ENCODE assay signal across 8 cellular contexts in genomic region chr11:32960553-32961164, GRCh38. TPM values are rescaled to one million over a fixed set of nuclear protein-coding genes. Genes with fewer than 3 reads are reported as not detected.
DNase-seq lines count a peak whose midpoint lies in the region; ATAC-seq and TF ChIP-seq lines count a peak whose summit lies in the region.

No MANE protein-coding gene starts in this region.

- peak in 4 of 5 donors; percentile 40 to 57 (median 54) for DNase-seq in CD4-positive, alpha-beta memory T cell
- DNase-seq in HCT116 (ENCODE audit: low read depth, low spot score) (peak; percentile 28), PC-9 (peak in 1 of 2 experiments; percentile 59), epithelial cell of esophagus (ENCODE audit: low read depth) (peak; percentile 63), osteocyte (ENCODE audit: extremely low spot score, unreplicated experiment) (no peak), T1000 (lab: John Stamatoyannopoulos, UW) (no peak)
- no peak for DNase-seq in stimulated activated CD4-positive, alpha-beta T cell treated with anti-CD3 and anti-CD28 coated beads, Interleukin-2, amount 100 ng/mL, for 24 hours

- no peaks in the 10 kb centered on the region for H3K4me1 ChIP-seq in CD4-positive, alpha-beta memory T cell (ENCODE audit: insufficient read depth, low read length)
- H3K4me1 ChIP-seq in HCT116 (ENCODE audit: control insufficient read depth in 1 of 2, insufficient read depth in 2 of 2, low read length in 2 of 2): no peaks in the 10 kb centered on the region
- no peaks in the 10 kb centered on the region for H3K4me1 ChIP-seq in PC-9 (replicated peaks; ENCODE audit: insufficient read depth)

- no peaks in the 10 kb centered on the region for H3K9me3 Mint-ChIP-seq in CD4-positive, alpha-beta memory T cell
- H3K9me3 Mint-ChIP-seq in osteocyte (ENCODE audit: unreplicated experiment): no peaks in the 10 kb centered on the region

- peaks cover 0 to under 1% (median 0%) of the 10 kb centered on the region in 4 donors for H3K4me1 Mint-ChIP-seq in CD4-positive, alpha-beta memory T cell
- no peaks in the 10 kb centered on the region for H3K4me1 Mint-ChIP-seq in osteocyte (ENCODE audit: unreplicated experiment)

- H3K27ac ChIP-seq in CD4-positive, alpha-beta memory T cell (ENCODE audit: low read depth, low read length): no peak overlapping the region
- H3K27ac ChIP-seq in HCT116 (ENCODE audit: low read depth, low read length) (no peak overlapping the region), PC-9 (no peak overlapping the region)

- BruUV-seq in HCT116 (replicated peaks; lab: Mats Ljungman, UMichigan) (no TSS peak), PC-9 (replicated peaks; lab: Mats Ljungman, UMichigan) (no TSS peak)

- no peaks in the 10 kb centered on the region for H3K27me3 Mint-ChIP-seq in CD4-positive, alpha-beta memory T cell
- no peaks in the 10 kb centered on the region for H3K27me3 Mint-ChIP-seq in osteocyte (ENCODE audit: unreplicated experiment)

- H2AFZ ChIP-seq in HCT116 (ENCODE audit: low read depth, low read length, poor library complexity, severe bottlenecking) (no peak overlapping the region), PC-9 (no peak overlapping the region)

- RAD21 ChIA-PET in HCT116 (lab: Charles Lee; ENCODE audit: low non-redundant PET in 1 of 2, low total read pairs in 2 of 2, uncharacterized antibody in 2 of 2, unreplicated experiment in 2 of 2): no interaction called here

- CTCF ChIA-PET in CD4-positive, alpha-beta memory T cell (lab: Charles Lee; ENCODE audit: partially characterized antibody): interaction anchor here (1.0 to 16.4 kb wide), 7 partner anchors 14 to 104 kb away, joined by 4 to 394 read pairs (median 7); partner anchors contain the start of gene TCP11L1
- CTCF ChIA-PET in HCT116 (lab: Charles Lee): interaction anchor here (2.7 kb wide), 1 partner anchor 105 kb away, joined by 18 read pairs; no protein-coding TSS in a partner anchor
- CTCF ChIA-PET in PC-9 (lab: Charles Lee): interaction anchor here (0.6 kb wide), 1 partner anchor 384 kb away, joined by 4 read pairs; no protein-coding TSS in a partner anchor

- no peak overlapping the region for H3K4me2 ChIP-seq in HCT116 (ENCODE audit: low read length)
- H3K4me2 ChIP-seq in PC-9: no peak overlapping the region

- TF ChIP-seq CTCF in HCT116 (IDR thresholded peaks at IDR 0.05 in 2 of 3, conservative IDR thresholded peaks at IDR 0.05 in 1 of 3; ENCODE audit: borderline replicate concordance in 1 of 3, insufficient read depth in 1 of 3, low read depth in 2 of 3, low read length in 2 of 3) (peak; percentile 49 to 72 (median 64)), PC-9 (conservative IDR thresholded peaks at IDR 0.05) (peak; percentile 90), epithelial cell of esophagus (IDR thresholded peaks at IDR 0.05; ENCODE audit: insufficient read depth, low read depth, low read length, missing control alignments) (peak; percentile 44), osteocyte (IDR thresholded peaks at IDR 0.05) (peak; percentile 73)

- H3K79me2 ChIP-seq in HCT116 (ENCODE audit: insufficient read depth, low read length): no peaks in the 10 kb centered on the region; the same call in 1 of the 2 replicates
- H3K79me2 ChIP-seq in PC-9 (ENCODE audit: low read depth): peaks cover 5% of the 10 kb centered on the region; the same call in 1 of the 2 replicates

- H3K36me3 Mint-ChIP-seq in CD4-positive, alpha-beta memory T cell: peaks cover 17 to 18% of the 10 kb centered on the region in 2 donors
- peaks cover 14% of the 10 kb centered on the region for H3K36me3 Mint-ChIP-seq in osteocyte (ENCODE audit: unreplicated experiment)

- no peak overlapping the region for H3K27ac Mint-ChIP-seq in CD4-positive, alpha-beta memory T cell
- H3K27ac Mint-ChIP-seq in osteocyte (ENCODE audit: unreplicated experiment): no peak overlapping the region

- peaks cover 5% of the 10 kb centered on the region; the same call in 1 of the 2 replicates for H3F3A ChIP-seq in PC-9 (ENCODE audit: insufficient read depth, low read depth)

- H3K9me2 ChIP-seq in HCT116 (ENCODE audit: insufficient read depth) (no peaks in the 10 kb centered on the region), PC-9 (ENCODE audit: insufficient read depth) (no peaks in the 10 kb centered on the region)

- H3K4me3 ChIP-seq in CD4-positive, alpha-beta memory T cell (ENCODE audit: low read length in 2 of 2): no peak overlapping the region
- H3K4me3 ChIP-seq in HCT116 (replicated peaks in 1 of 2; ENCODE audit: low read depth in 1 of 2, low read length in 2 of 2) (no peak overlapping the region), PC-9 (no peak overlapping the region), epithelial cell of esophagus (ENCODE audit: low read length) (no peak overlapping the region)

- intact Hi-C loops in CD4-positive, alpha-beta memory T cell (cut with micrococcal nuclease): loop anchor here (1.0 to 10.0 kb wide), 5 partner anchors 54 to 864 kb away; partner anchors contain the start of genes DEPDC7 and TCP11L1
- intact Hi-C loops in HCT116 (cut with micrococcal nuclease): loop anchor here (1.0 to 10.0 kb wide), 2 partner anchors 105 to 364 kb away; no protein-coding TSS in a partner anchor
- intact Hi-C loops in PC-9 (cut with micrococcal nuclease; ENCODE audit: unreplicated experiment): loop anchor here (1.0 to 10.0 kb wide), 5 partner anchors 105 to 864 kb away; no protein-coding TSS in a partner anchor

- no peak overlapping the region for H3K9ac ChIP-seq in HCT116 (ENCODE audit: low read length)

- POLR2A ChIA-PET in CD4-positive, alpha-beta memory T cell (lab: Charles Lee; ENCODE audit: partially characterized antibody): interaction anchor here (0.9 to 1.2 kb wide), 2 partner anchors 103 to 105 kb away, joined by 3 to 8 read pairs; no protein-coding TSS in a partner anchor
- POLR2A ChIA-PET in HCT116 (lab: Charles Lee): no interaction called here
- POLR2A ChIA-PET in PC-9 (lab: Charles Lee; ENCODE audit: unreplicated experiment): no interaction called here

- H3K27me3 ChIP-seq in CD4-positive, alpha-beta memory T cell (ENCODE audit: insufficient read depth, low read length): no peaks in the 10 kb centered on the region
- no peaks in the 10 kb centered on the region for H3K27me3 ChIP-seq in HCT116 (ENCODE audit: insufficient read depth, low read length)
- H3K27me3 ChIP-seq in PC-9 (ENCODE audit: insufficient read depth, low read depth): no peaks in the 10 kb centered on the region

- H4K20me1 ChIP-seq in HCT116 (ENCODE audit: insufficient read depth) (no peaks in the 10 kb centered on the region), PC-9 (ENCODE audit: insufficient read depth) (no peaks in the 10 kb centered on the region)

- TF ChIP-seq POLR2A in HCT116 (IDR thresholded peaks at IDR 0.05; ENCODE audit: borderline replicate concordance, extremely low read depth, insufficient read depth, insufficient read length): no peak

- ATAC-seq in HCT116 (no peak), HG02759 (IDR thresholded peaks at IDR 0.05; ENCODE audit: unreplicated experiment) (no peak)

- no peak overlapping the region for H3K4me3 Mint-ChIP-seq in CD4-positive, alpha-beta memory T cell
- no peak overlapping the region for H3K4me3 Mint-ChIP-seq in osteocyte (ENCODE audit: unreplicated experiment)

- no peaks in the 10 kb centered on the region for H3K9me3 ChIP-seq in CD4-positive, alpha-beta memory T cell (ENCODE audit: control insufficient read depth in 1 of 2, low read length in 2 of 2)
- H3K9me3 ChIP-seq in HCT116 (ENCODE audit: control insufficient read depth in 1 of 2, insufficient read depth in 1 of 2, low read depth in 1 of 2, low read length in 2 of 2) (no peaks in the 10 kb centered on the region), PC-9 (ENCODE audit: insufficient read depth, low read depth) (no peaks in the 10 kb centered on the region)

- TF ChIP-seq RAD21 in HCT116 (IDR thresholded peaks at IDR 0.05; ENCODE audit: low read depth): peak; percentile 82

- H3K36me3 ChIP-seq in CD4-positive, alpha-beta memory T cell (ENCODE audit: insufficient read depth, low read length): no peaks in the 10 kb centered on the region
- peaks cover 15 to 26% of the 10 kb centered on the region in 2 experiments; a peak in 3 of 4 replicates for H3K36me3 ChIP-seq in HCT116 (ENCODE audit: control insufficient read depth in 1 of 2, insufficient read depth in 2 of 2, low read length in 2 of 2)
- peaks cover 15% of the 10 kb centered on the region for H3K36me3 ChIP-seq in PC-9 (ENCODE audit: low read depth)

TF ChIP-seq in HCT116, 20 proteins besides CTCF, POLR2A, EP300 and RAD21:
- no peak for TF ChIP-seq REST (IDR thresholded peaks at IDR 0.05; ENCODE audit: low read depth)
- TF ChIP-seq SIN3A (IDR thresholded peaks at IDR 0.05; ENCODE audit: low read depth): no peak

RNA-seq across cellular contexts. Expression of gene DEPDC7, which starts 55.0 kb away (rescaled TPM):
- total RNA-seq in CD4-positive, alpha-beta memory T cell: 1 to 10 TPM; 1.4 to 1.9 TPM
- polyA plus RNA-seq in CD4-positive, alpha-beta memory T cell: under 1 TPM; 0.37 to 0.68 TPM
- total RNA-seq in HCT116 (2021; ENCODE audit: unreplicated experiment) (7.3 TPM), PC-9 (2021) (0.68 and 1.2 TPM in 2 replicates), osteocyte (2.9 and 3.7 TPM in 2 replicates)
- polyA plus RNA-seq in HCT116 (2012): 2.2 and 3.5 TPM in 2 replicates

Comparison
In these comparisons a context has a peak if more than half of its experiments do, and no peak if none do; other contexts are left out.
1. DNase-seq: peak in CD4-positive, alpha-beta memory T cell (4 of 5), HCT116 (single experiment) and epithelial cell of esophagus (single experiment); none in osteocyte (single experiment), stimulated activated CD4-positive, alpha-beta T cell treated with anti-CD3 and anti-CD28 coated beads, Interleukin-2, amount 100 ng/mL, for 24 hours (0 of 2) and T1000 (single experiment).
2. Peak in every context shown above with its lines, with median percentiles within 50 percentile points of each other: CTCF ChIP-seq.